In genomic region chr11:96156379-96156722, GRCh38 we compare ENCODE assay signal across 10 cellular contexts.
DNase-seq lines count a peak whose midpoint lies in the region; ATAC-seq, FAIRE-seq and TF ChIP-seq lines count a peak whose summit lies in the region.
"Had no signal": no experiment of that assay in that cellular context is flagged by ENCODE, and none has a peak within 500 bp of the region (broad histone marks: within the 10 kb centered on the region; RNA-seq: fewer than 3 reads in every experiment).

No MANE protein-coding gene starts in this region.

- peak; percentile 57 for TF ChIP-seq POLR2A in GM12878 (IDR thresholded peaks at IDR 0.05; ENCODE audit: low read depth, low read length)
- TF ChIP-seq POLR2A in right lobe of liver (IDR thresholded peaks at IDR 0.05): no peak
- TF ChIP-seq POLR2A in testis (IDR thresholded peaks at IDR 0.05): no peak

- DNase-seq in SK-N-SH: no peak
- DNase-seq in GM12878 (ENCODE audit: low read depth, low spot score): no peak
- no peak for DNase-seq in right lobe of liver
- DNase-seq in testis: no peak
- DNase-seq in D721Med (ENCODE audit: insufficient read length, low spot score): no peak
- no peak for DNase-seq in activated gamma-delta T cell treated with Interleukin-2 at 50 U/mL for 16 hours

- H3K79me2 ChIP-seq in SK-N-SH (ENCODE audit: insufficient read depth) (peaks cover 69% of the 10 kb centered on the region), GM12878 (ENCODE audit: control insufficient read depth, insufficient read depth, low read length) (peaks cover 15% of the 10 kb centered on the region)

- in situ Hi-C loops in GM12878 (cut with MboI): no loop called here

- intact Hi-C loops in GM12878 (cut with micrococcal nuclease; ENCODE audit: unreplicated experiment) (loop anchor here (1.0 kb wide), 2 partner anchors 81 to 182 kb away; no protein-coding TSS in a partner anchor), right lobe of liver (cut with DNase I) (no loop called here), testis (cut with DNase I; ENCODE audit: low total_unique reads) (no loop called here)

- H3K36me3 ChIP-seq in SK-N-SH (replicated peaks in 1 of 2; ENCODE audit: control insufficient read depth in 1 of 2, insufficient read depth in 2 of 2, low read length in 1 of 2) (no peaks in the 10 kb centered on the region), GM12878 (ENCODE audit: control insufficient read depth in 2 of 2, insufficient read depth in 2 of 2, low read length in 1 of 2) (no peaks in the 10 kb centered on the region; a peak in 1 of 4 replicates), right lobe of liver (no peaks in the 10 kb centered on the region), testis (ENCODE audit: low read depth, missing control alignments) (no peaks in the 10 kb centered on the region)

- no peak for TF ChIP-seq EP300 in SK-N-SH (IDR thresholded peaks at IDR 0.05; ENCODE audit: borderline replicate concordance in 1 of 2, low read depth in 1 of 2, low read length in 1 of 2)
- TF ChIP-seq EP300 in GM12878 (IDR thresholded peaks at IDR 0.05; ENCODE audit: borderline replicate concordance in 1 of 2, control insufficient read depth in 1 of 2, low read depth in 2 of 2, low read length in 2 of 2): no peak; a peak in 1 of 4 replicates

- no peaks in the 10 kb centered on the region for H3K27me3 ChIP-seq in SK-N-SH (ENCODE audit: insufficient read depth)
- no peaks in the 10 kb centered on the region for H3K27me3 ChIP-seq in GM12878 (replicated peaks in 1 of 2; ENCODE audit: control insufficient read depth in 2 of 2, insufficient read depth in 2 of 2, low read length in 1 of 2)
- H3K27me3 ChIP-seq in right lobe of liver: no peaks in the 10 kb centered on the region
- H3K27me3 ChIP-seq in testis: no peaks in the 10 kb centered on the region

- H4K20me1 ChIP-seq in SK-N-SH (ENCODE audit: insufficient read depth) (no peaks in the 10 kb centered on the region), GM12878 (ENCODE audit: control insufficient read depth, insufficient read depth) (no peaks in the 10 kb centered on the region)

- SMC1A ChIA-PET in GM12878 (lab: Charles Lee; ENCODE audit: uncharacterized antibody, unreplicated experiment): interaction anchor here (0.9 to 3.2 kb wide), 12 partner anchors 10 to 143 kb away, joined by 3 to 12 read pairs (median 4); no protein-coding TSS in a partner anchor

- H3K27ac ChIP-seq in SK-N-SH (ENCODE audit: low read depth in 2 of 2, low read length in 1 of 2) (peak overlapping the region; percentile 85 to 99), GM12878 (ENCODE audit: control insufficient read depth, insufficient read depth) (peak overlapping the region; percentile 87), right lobe of liver (peak overlapping the region; percentile 41 to 75 (median 41)), testis (peak overlapping the region; percentile 47 to 79)
- H3K27ac ChIP-seq: 22Rv1 had no signal

- H3F3A ChIP-seq in SK-N-SH (replicated peaks; ENCODE audit: insufficient read depth): peaks cover 46% of the 10 kb centered on the region

- H3K4me2 ChIP-seq in SK-N-SH: peak overlapping the region; percentile 73
- peak overlapping the region; percentile 76 for H3K4me2 ChIP-seq in GM12878 (ENCODE audit: control insufficient read depth, insufficient read depth)

- ATAC-seq in SK-N-SH treated with all-trans-retinoic acid at 6 μM for 48 hours (no peak), GM12878 (no peak), right lobe of liver (peak in 3 of 4 donors; percentile 35 to 52 (median 50)), GM21528 (IDR thresholded peaks at IDR 0.05; ENCODE audit: low FRiP score, unreplicated experiment) (no peak)

- no peak for TF ChIP-seq CTCF in SK-N-SH (IDR thresholded peaks at IDR 0.05)
- no peak for TF ChIP-seq CTCF in GM12878 (IDR thresholded peaks at IDR 0.05 in 2 of 3, conservative IDR thresholded peaks at IDR 0.05 in 1 of 3; ENCODE audit: control insufficient read depth in 2 of 3, extremely low read depth in 1 of 3, insufficient read depth in 1 of 3, low read depth in 3 of 3, low read length in 3 of 3)
- no peak for TF ChIP-seq CTCF in right lobe of liver (IDR thresholded peaks at IDR 0.05)
- TF ChIP-seq CTCF in testis (IDR thresholded peaks at IDR 0.05): no peak
- no peak for TF ChIP-seq CTCF in D721Med (IDR thresholded peaks at IDR 0.05; ENCODE audit: insufficient read depth, missing control alignments)

- no TSS peak for BruUV-seq in GM12878 (replicated peaks; lab: Mats Ljungman, UMichigan)

- 8% methylated on average over 3 of the region's 3 CpGs for WGBS in SK-N-SH (ENCODE audit: low lambda C conversion rate)
- WGBS in GM12878 (ENCODE audit: insufficient coverage, insufficient replicate concordance, low lambda C conversion rate, missing lambda C conversion rate): 0% methylated on average over 3 of the region's 3 CpGs
- WGBS in right lobe of liver (ENCODE audit: insufficient coverage, low coverage, low lambda C conversion rate, missing lambda C conversion rate): 29% methylated on average over 2 of the region's 3 CpGs
- 21 to 40% methylated on average over 3 of the region's 3 CpGs for WGBS in testis, 2 donors

- H3K9me2 ChIP-seq in SK-N-SH: no peaks in the 10 kb centered on the region

- H3K9ac ChIP-seq in SK-N-SH: peak overlapping the region; percentile 82
- peak overlapping the region; percentile 50 for H3K9ac ChIP-seq in GM12878 (ENCODE audit: control insufficient read depth, insufficient read depth, low read length)

- H3K4me3 ChIP-seq in SK-N-SH (ENCODE audit: low read depth in 2 of 2, low read length in 1 of 2): peak overlapping the region in 1 of 2 experiments; percentile 38; a peak in 1 of 4 replicates
- 0 out of 2 replicates have a peak overlapping the region, but pooled peaks have one; percentile 2 for H3K4me3 ChIP-seq in GM12878
- H3K4me3 ChIP-seq in right lobe of liver: no peak overlapping the region
- H3K4me3 ChIP-seq in testis: no peak overlapping the region

- H3K9me3 ChIP-seq in SK-N-SH (no peaks in the 10 kb centered on the region), GM12878 (replicated peaks; ENCODE audit: control insufficient read depth, insufficient read depth, low read length) (no peaks in the 10 kb centered on the region), right lobe of liver (no peaks in the 10 kb centered on the region), testis (no peaks in the 10 kb centered on the region)

- H2AFZ ChIP-seq in SK-N-SH (ENCODE audit: low read depth): no peak overlapping the region
- no peak overlapping the region for H2AFZ ChIP-seq in GM12878 (ENCODE audit: control insufficient read depth, low read depth, low read length)

- POLR2A ChIA-PET in SK-N-SH (lab: Yijun Ruan, JAX): no interaction called here
- POLR2A ChIA-PET in GM12878 (lab: Charles Lee): interaction anchor here (0.5 to 1.5 kb wide), 3 partner anchors 14 to 43 kb away, joined by 4 to 6 read pairs (median 4); no protein-coding TSS in a partner anchor

- H3K4me1 ChIP-seq in SK-N-SH (ENCODE audit: control insufficient read depth in 1 of 2, insufficient read depth in 2 of 2, low read depth in 1 of 2, low read length in 1 of 2) (peaks cover 19 to 72% of the 10 kb centered on the region in 2 experiments), GM12878 (ENCODE audit: control insufficient read depth, insufficient read depth, low read length) (peaks cover 37% of the 10 kb centered on the region), right lobe of liver (peaks cover 0 to 4% (median 0%) of the 10 kb centered on the region in 4 donors), testis (peaks cover 37% of the 10 kb centered on the region)

- FAIRE-seq in GM12878 (lab: Jason Lieb, UNC) (no peak), D721Med (lab: Jason Lieb, UNC) (no peak)
- FAIRE-seq: colon had no signal

- no peak for TF ChIP-seq RAD21 in SK-N-SH (IDR thresholded peaks at IDR 0.05; ENCODE audit: low read length)
- TF ChIP-seq RAD21 in GM12878 (IDR thresholded peaks at IDR 0.05; ENCODE audit: insufficient read depth, low read depth, low read length): no peak

- CTCF ChIA-PET in SK-N-SH (lab: Yijun Ruan, JAX) (no interaction called here), GM12878 (lab: Yijun Ruan, JAX) (interaction anchor here (0.7 to 3.0 kb wide), 8 partner anchors 11 to 187 kb away, joined by 3 to 10 read pairs (median 4); partner anchors contain the start of gene MAML2)

- RAD21 ChIA-PET in GM12878 (lab: Charles Lee; ENCODE audit: unreplicated experiment): interaction anchor here (1.0 to 1.9 kb wide), 11 partner anchors 22 to 307 kb away, joined by 3 to 9 read pairs (median 4); partner anchors contain the start of genes CCDC82 and JRKL

TF ChIP-seq in SK-N-SH, 30 proteins besides CTCF, POLR2A, EP300 and RAD21 (continues in another document):
- TF ChIP-seq NRF1 (IDR thresholded peaks at IDR 0.05; ENCODE audit: low read depth, low read length) (no peak), MEF2A (IDR thresholded peaks at IDR 0.05; ENCODE audit: borderline replicate concordance, low read depth) (no peak)

TF ChIP-seq in SK-N-SH treated with all-trans-retinoic acid at 6 μM for 48 hours, 23 proteins besides CTCF, POLR2A, EP300 and RAD21:
- no peak for TF ChIP-seq ZC3H10 (CRISPR knock-in tag; IDR thresholded peaks at IDR 0.05)
- no peak for TF ChIP-seq ZNF8 (CRISPR knock-in tag; IDR thresholded peaks at IDR 0.05)
- no peak for TF ChIP-seq PPARA (CRISPR knock-in tag; IDR thresholded peaks at IDR 0.05; ENCODE audit: borderline replicate concordance)

TF ChIP-seq in GM12878, 131 proteins besides CTCF, POLR2A, EP300 and RAD21 (continues in another document):
- TF ChIP-seq RFX5 (IDR thresholded peaks at IDR 0.05; ENCODE audit: low read depth, low read length) (no peak), LARP7 (IDR thresholded peaks at IDR 0.05) (0 out of 2 replicates have a peak, but pooled peaks have one; percentile 22), BCL11A (IDR thresholded peaks at IDR 0.05; ENCODE audit: low read depth, low read length) (no peak), POLR2AphosphoS5 (IDR thresholded peaks at IDR 0.05; ENCODE audit: low read length) (0 out of 2 replicates have a peak, but pooled peaks have one; percentile 12), NR2F1 (conservative IDR thresholded peaks at IDR 0.05) (no peak; the same call in 1 of the 2 replicates), PAX5 (IDR thresholded peaks at IDR 0.05; ENCODE audit: borderline replicate concordance, low read depth, low read length) (no peak), ATF3 (IDR thresholded peaks at IDR 0.05; ENCODE audit: borderline replicate concordance, extremely low read depth, low read depth, low read length) (no peak), BMI1 (IDR thresholded peaks at IDR 0.05; ENCODE audit: borderline replicate concordance) (no peak), DPF2 (IDR thresholded peaks at IDR 0.05) (peak; percentile 35; the same call in 1 of the 2 replicates)

Comparison
In these comparisons a context has a peak if more than half of its experiments do, and no peak if none do; other contexts are left out.
1. H3K27ac ChIP-seq: peak in every context shown above with its lines; median percentile 92 in SK-N-SH; 87 in GM12878; 63 in testis; 41 in right lobe of liver.
2. ATAC-seq: peak in right lobe of liver (3 of 4); none in SK-N-SH treated with all-trans-retinoic acid at 6 μM for 48 hours (single experiment), GM12878 (single experiment) and GM21528 (single experiment).
3. Of the 26 proteins assayed by ChIP-seq in both GM12878 and SK-N-SH: peak only in GM12878: POLR2AphosphoS5, RCOR1, SMC3 and YY1; only in SK-N-SH: none; in both: none; in neither: 22.